Comparison of ENCODE assay signal across 8 cellular contexts in genomic region chr1:100896481-100896982, GRCh38. TPM values are rescaled to one million over a fixed set of nuclear protein-coding genes. Genes with fewer than 3 reads are reported as not detected.
DNase-seq lines count a peak whose midpoint lies in the region; ATAC-seq and TF ChIP-seq lines count a peak whose summit lies in the region.

No MANE protein-coding gene starts in this region.

- H2BK12ac ChIP-seq in trophoblast cell (ENCODE audit: low read length): peak overlapping the region; percentile 35

- WGBS in trophoblast cell (ENCODE audit: extremely low coverage, insufficient coverage, insufficient read length): no CpG with 5 or more reads among the region's 12 CpGs

- CTCF ChIA-PET in Caco-2 (lab: Charles Lee) (no interaction called here), PC-9 (lab: Charles Lee) (no interaction called here)

- no peaks in the 10 kb centered on the region for H3K9me2 ChIP-seq in PC-9 (ENCODE audit: insufficient read depth)

- ATAC-seq in GM19395 (IDR thresholded peaks at IDR 0.05; ENCODE audit: unreplicated experiment): peak; percentile 48
- ATAC-seq in HG03469 (IDR thresholded peaks at IDR 0.05; ENCODE audit: unreplicated experiment): peak; percentile 37
- ATAC-seq in foreskin keratinocyte: peak; percentile 62

- H3F3A ChIP-seq in PC-9 (ENCODE audit: insufficient read depth, low read depth): peaks cover 32% of the 10 kb centered on the region

- peak overlapping the region; percentile 93 for H3K4ac ChIP-seq in trophoblast cell (ENCODE audit: low read depth, low read length)

- no peak for TF ChIP-seq CTCF in Caco-2 (IDR thresholded peaks at IDR 0.05; ENCODE audit: insufficient read depth in 1 of 2, low read depth in 1 of 2, low read length in 1 of 2, severe bottlenecking in 1 of 2, unreplicated experiment in 1 of 2)
- no peak for TF ChIP-seq CTCF in PC-9 (conservative IDR thresholded peaks at IDR 0.05)
- no peak for TF ChIP-seq CTCF in foreskin keratinocyte (conservative IDR thresholded peaks at IDR 0.05)
- TF ChIP-seq CTCF in uterus (IDR thresholded peaks at IDR 0.05): no peak

- H3K9me3 Mint-ChIP-seq in Caco-2 (ENCODE audit: unreplicated experiment): no peaks in the 10 kb centered on the region
- peaks cover under 1% of the 10 kb centered on the region for H3K9me3 Mint-ChIP-seq in activated T-helper 2 cell treated with anti-CD3 and anti-CD28 coated beads, Interferon-gamma antibody, Interleukin-2, Interleukin-4, amounts not matched to agents 10 μg/mL and 5 μg/mL and 100 μg/mL, durations not matched to agents 14 hours and 24 hours and 36 hours

- peak overlapping the region; percentile 85 for H2BK120ac ChIP-seq in trophoblast cell (ENCODE audit: insufficient read depth, low read length, poor library complexity)

- intact Hi-C loops in Caco-2 (cut with micrococcal nuclease; ENCODE audit: unreplicated experiment) (no loop called here), PC-9 (cut with micrococcal nuclease; ENCODE audit: unreplicated experiment) (loop anchor here (10.0 kb wide), 1 partner anchor 762 kb away; the partner anchor contains the start of genes SASS6 and TRMT13), uterus (cut with DNase I; ENCODE audit: low total_unique reads) (no loop called here)
- intact Hi-C loops in activated T-helper 2 cell treated with anti-CD3 and anti-CD28 coated beads, Interferon-gamma antibody, Interleukin-2, Interleukin-4, amounts not matched to agents 10 μg/mL and 5 μg/mL and 100 μg/mL, durations not matched to agents 14 hours and 24 hours and 36 hours (cut with micrococcal nuclease): loop anchor here (2.0 to 5.0 kb wide), 2 partner anchors 556 to 859 kb away; a partner anchor contains a TSS

- peak overlapping the region; percentile 79 for H2BK5ac ChIP-seq in trophoblast cell (ENCODE audit: low read depth, low read length, poor library complexity)

- peaks cover 6% of the 10 kb centered on the region for H3K36me3 Mint-ChIP-seq in Caco-2 (ENCODE audit: insufficient read depth, unreplicated experiment)
- H3K36me3 Mint-ChIP-seq in activated T-helper 2 cell treated with anti-CD3 and anti-CD28 coated beads, Interferon-gamma antibody, Interleukin-2, Interleukin-4, amounts not matched to agents 10 μg/mL and 5 μg/mL and 100 μg/mL, durations not matched to agents 14 hours and 24 hours and 36 hours (ENCODE audit: low read depth): peaks cover 44% of the 10 kb centered on the region

- H3K9me3 ChIP-seq in Caco-2: no peaks in the 10 kb centered on the region
- no peaks in the 10 kb centered on the region for H3K9me3 ChIP-seq in PC-9 (ENCODE audit: insufficient read depth, low read depth)
- H3K9me3 ChIP-seq in trophoblast cell (ENCODE audit: insufficient read depth, low read depth, low read length): no peaks in the 10 kb centered on the region
- H3K9me3 ChIP-seq in uterus: no peaks in the 10 kb centered on the region

- H3K27ac ChIP-seq in PC-9 (peak overlapping the region; percentile 95), foreskin keratinocyte (peak overlapping the region; percentile 93), trophoblast cell (ENCODE audit: low read depth, low read length) (peak overlapping the region; percentile 46), uterus (peak overlapping the region; percentile 90 to 93)

- peak overlapping the region; percentile 93 for H4K8ac ChIP-seq in trophoblast cell (ENCODE audit: low read depth, low read length)

- BruUV-seq in Caco-2 (replicated peaks; lab: Mats Ljungman, UMichigan): no TSS peak
- BruUV-seq in PC-9 (replicated peaks; lab: Mats Ljungman, UMichigan): no TSS peak

- DNase-seq in Caco-2 (peak; percentile 18 to 34), PC-9 (peak; percentile 33 to 88), foreskin keratinocyte (peak; percentile 65 to 72), trophoblast cell (peak; percentile 37 to 66), uterus (no peak)
- peak; percentile 57 for DNase-seq in activated T-helper 2 cell treated with anti-CD3 and anti-CD28 coated beads, Interferon-gamma antibody, Interleukin-2, Interleukin-4, amounts not matched to agents 10 μg/mL and 5 μg/mL and 100 μg/mL, durations not matched to agents 14 hours and 24 hours and 36 hours (ENCODE audit: low spot score)

- peaks cover 15% of the 10 kb centered on the region for H3K79me1 ChIP-seq in trophoblast cell (ENCODE audit: low read length)

- H3K23ac ChIP-seq in trophoblast cell (ENCODE audit: low read length): no peak overlapping the region

- peaks cover 57% of the 10 kb centered on the region for H3K79me2 ChIP-seq in PC-9 (ENCODE audit: low read depth)
- H3K79me2 ChIP-seq in trophoblast cell (ENCODE audit: control insufficient read depth, insufficient read depth, low read length, poor library complexity): peaks cover 11% of the 10 kb centered on the region

- peak overlapping the region; percentile 83 for H3K4me3 Mint-ChIP-seq in Caco-2 (ENCODE audit: unreplicated experiment)
- H3K4me3 Mint-ChIP-seq in activated T-helper 2 cell treated with anti-CD3 and anti-CD28 coated beads, Interferon-gamma antibody, Interleukin-2, Interleukin-4, amounts not matched to agents 10 μg/mL and 5 μg/mL and 100 μg/mL, durations not matched to agents 14 hours and 24 hours and 36 hours (ENCODE audit: low read depth): peak overlapping the region; percentile 95

- H3K4me2 ChIP-seq in PC-9 (peak overlapping the region; percentile 97), trophoblast cell (ENCODE audit: low read length) (peak overlapping the region; percentile 72)

- H4K20me1 ChIP-seq in PC-9 (ENCODE audit: insufficient read depth): peaks cover 5% of the 10 kb centered on the region; the same call in 1 of the 2 replicates

- H3K18ac ChIP-seq in trophoblast cell (ENCODE audit: low read length): peak overlapping the region; percentile 91

- POLR2A ChIA-PET in Caco-2 (lab: Charles Lee) (no interaction called here), PC-9 (lab: Charles Lee; ENCODE audit: unreplicated experiment) (interaction anchor here (0.6 kb wide), 4 partner anchors 374 to 1989 kb away, joined by 3 to 5 read pairs (median 4); no protein-coding TSS in a partner anchor)

- peak overlapping the region; percentile 90 for H4K12ac ChIP-seq in trophoblast cell (ENCODE audit: low read depth, low read length)

- peak overlapping the region; percentile 75 for H2AK5ac ChIP-seq in trophoblast cell (ENCODE audit: low read length)

- peak overlapping the region; percentile 86 for H2AFZ ChIP-seq in PC-9
- H2AFZ ChIP-seq in trophoblast cell (ENCODE audit: insufficient read depth, low read length, poor library complexity): peak overlapping the region; percentile 97

- TF ChIP-seq POLR2A in uterus (IDR thresholded peaks at IDR 0.05): no peak

- H3K4me1 ChIP-seq in Caco-2 (no peaks in the 10 kb centered on the region), PC-9 (replicated peaks; ENCODE audit: insufficient read depth) (peaks cover 31% of the 10 kb centered on the region), foreskin keratinocyte (peaks cover 18% of the 10 kb centered on the region), trophoblast cell (ENCODE audit: control insufficient read depth in 1 of 2, insufficient read depth in 2 of 2, low read length in 2 of 2) (no peaks in the 10 kb centered on the region), uterus (peaks cover 0 to 4% of the 10 kb centered on the region in 2 donors)

- H3K36me3 ChIP-seq in Caco-2 (ENCODE audit: control insufficient read depth, insufficient read depth, low read length): no peaks in the 10 kb centered on the region
- H3K36me3 ChIP-seq in PC-9 (ENCODE audit: low read depth): peaks cover 37% of the 10 kb centered on the region
- peaks cover 2 to 5% of the 10 kb centered on the region in 2 experiments for H3K36me3 ChIP-seq in trophoblast cell (ENCODE audit: control insufficient read depth in 1 of 2, insufficient read depth in 2 of 2, low read length in 2 of 2)
- H3K36me3 ChIP-seq in uterus: no peaks in the 10 kb centered on the region

- H3K27me3 ChIP-seq in Caco-2 (replicated peaks; ENCODE audit: control insufficient read depth, insufficient read depth, low read length): no peaks in the 10 kb centered on the region
- no peaks in the 10 kb centered on the region for H3K27me3 ChIP-seq in PC-9 (ENCODE audit: insufficient read depth, low read depth)
- H3K27me3 ChIP-seq in foreskin keratinocyte: no peaks in the 10 kb centered on the region
- no peaks in the 10 kb centered on the region for H3K27me3 ChIP-seq in trophoblast cell (ENCODE audit: insufficient read depth, low read length)
- no peaks in the 10 kb centered on the region for H3K27me3 ChIP-seq in uterus

- H4K91ac ChIP-seq in trophoblast cell (ENCODE audit: low read depth, low read length): peak overlapping the region; percentile 84

- H3K27ac Mint-ChIP-seq in Caco-2 (ENCODE audit: unreplicated experiment): peak overlapping the region; percentile 95
- peak overlapping the region; percentile 97 for H3K27ac Mint-ChIP-seq in activated T-helper 2 cell treated with anti-CD3 and anti-CD28 coated beads, Interferon-gamma antibody, Interleukin-2, Interleukin-4, amounts not matched to agents 10 μg/mL and 5 μg/mL and 100 μg/mL, durations not matched to agents 14 hours and 24 hours and 36 hours

- peak overlapping the region; percentile 84 for H3K14ac ChIP-seq in trophoblast cell (ENCODE audit: low read length)

- H3K9ac ChIP-seq in trophoblast cell (ENCODE audit: low read length): peak overlapping the region; percentile 86

- peak overlapping the region; percentile 74 for H3K4me3 ChIP-seq in Caco-2 (ENCODE audit: low read depth, low read length)
- peak overlapping the region; percentile 76 for H3K4me3 ChIP-seq in PC-9
- H3K4me3 ChIP-seq in trophoblast cell (ENCODE audit: low read depth, low read length): peak overlapping the region; percentile 83
- H3K4me3 ChIP-seq in uterus: peak overlapping the region; percentile 70 to 84

- H3K4me1 Mint-ChIP-seq in Caco-2 (ENCODE audit: low read depth, unreplicated experiment): no peaks in the 10 kb centered on the region
- H3K4me1 Mint-ChIP-seq in activated T-helper 2 cell treated with anti-CD3 and anti-CD28 coated beads, Interferon-gamma antibody, Interleukin-2, Interleukin-4, amounts not matched to agents 10 μg/mL and 5 μg/mL and 100 μg/mL, durations not matched to agents 14 hours and 24 hours and 36 hours (ENCODE audit: low read depth): peaks cover 43% of the 10 kb centered on the region

- no peaks in the 10 kb centered on the region for H3K27me3 Mint-ChIP-seq in Caco-2 (ENCODE audit: insufficient read depth, unreplicated experiment)
- no peaks in the 10 kb centered on the region for H3K27me3 Mint-ChIP-seq in activated T-helper 2 cell treated with anti-CD3 and anti-CD28 coated beads, Interferon-gamma antibody, Interleukin-2, Interleukin-4, amounts not matched to agents 10 μg/mL and 5 μg/mL and 100 μg/mL, durations not matched to agents 14 hours and 24 hours and 36 hours (ENCODE audit: low read depth)

RNA-seq across cellular contexts. Expression of gene SLC30A7, which starts 0.6 kb away (rescaled TPM):
- total RNA-seq in Caco-2 (2022): 16.1 and 16.4 TPM in 2 replicates
- total RNA-seq in PC-9 (2021): 18.4 and 27.4 TPM in 2 replicates
- 38.6 and 39.4 TPM in 2 replicates for total RNA-seq in activated T-helper 2 cell treated with anti-CD3 and anti-CD28 coated beads, Interferon-gamma antibody, Interleukin-2, Interleukin-4, amounts not matched to agents 10 μg/mL and 5 μg/mL and 100 μg/mL, durations not matched to agents 14 hours and 24 hours and 36 hours
- total RNA-seq in foreskin keratinocyte: 29.4 and 36.5 TPM in 2 replicates
- polyA plus RNA-seq in foreskin keratinocyte: 4.2 and 4.3 TPM in 2 replicates
- polyA plus RNA-seq in trophoblast cell (2013): 32.7 and 34.0 TPM in 2 replicates
- total RNA-seq in uterus: 10 to 100 TPM; 15.1 to 53.0 (median 22.8) TPM

RNA-seq across cellular contexts. Expression of gene EXTL2, which starts 1.9 kb away (rescaled TPM):
- 7.2 and 7.4 TPM in 2 replicates for total RNA-seq in Caco-2 (2022)
- 16.3 and 20.2 TPM in 2 replicates for total RNA-seq in PC-9 (2021)
- 3.4 and 3.8 TPM in 2 replicates for total RNA-seq in activated T-helper 2 cell treated with anti-CD3 and anti-CD28 coated beads, Interferon-gamma antibody, Interleukin-2, Interleukin-4, amounts not matched to agents 10 μg/mL and 5 μg/mL and 100 μg/mL, durations not matched to agents 14 hours and 24 hours and 36 hours
- total RNA-seq in foreskin keratinocyte: 13.5 and 15.9 TPM in 2 replicates
- polyA plus RNA-seq in foreskin keratinocyte: 7.2 and 7.7 TPM in 2 replicates
- polyA plus RNA-seq in trophoblast cell (2013): 19.2 and 21.7 TPM in 2 replicates
- 10 to 100 TPM in 3 of 4 donors, 1 to 10 TPM in 1; 6.4 to 63.3 (median 18.9) TPM for total RNA-seq in uterus

Comparison
In these comparisons a context has a peak if more than half of its experiments do, and no peak if none do; other contexts are left out.
1. DNase-seq: peak in Caco-2 (2 of 2), PC-9 (2 of 2), activated T-helper 2 cell treated with anti-CD3 and anti-CD28 coated beads, Interferon-gamma antibody, Interleukin-2, Interleukin-4, amounts not matched to agents 10 μg/mL and 5 μg/mL and 100 μg/mL, durations not matched to agents 14 hours and 24 hours and 36 hours (single experiment), foreskin keratinocyte (2 of 2) and trophoblast cell (2 of 2); none in uterus (0 of 2).
2. intact Hi-C loops: an anchor here in PC-9 (10.0 kb wide) and activated T-helper 2 cell treated with anti-CD3 and anti-CD28 coated beads, Interferon-gamma antibody, Interleukin-2, Interleukin-4, amounts not matched to agents 10 μg/mL and 5 μg/mL and 100 μg/mL, durations not matched to agents 14 hours and 24 hours and 36 hours (2.0 to 5.0 kb wide); none called in Caco-2 and uterus.
3. Peak in every context shown above with its lines, with median percentiles within 50 percentile points of each other: H3K4me3 ChIP-seq, ATAC-seq and H3K27ac ChIP-seq.